ENCODE assay signal across 13 cellular contexts in genomic region chr11:108558222-108558621, GRCh38. TPM values are rescaled to one million over a fixed set of nuclear protein-coding genes. Genes with fewer than 3 reads are reported as not detected.
DNase-seq lines count a peak whose midpoint lies in the region; ATAC-seq and TF ChIP-seq lines count a peak whose summit lies in the region.
"Had no signal": no experiment of that assay in that cellular context is flagged by ENCODE, and none has a peak within 500 bp of the region (broad histone marks: within the 10 kb centered on the region; RNA-seq: fewer than 3 reads in every experiment).

No MANE protein-coding gene starts in this region.

- DNase-seq in foreskin fibroblast, result no peak
- DNase-seq in stimulated activated CD4-positive, alpha-beta T cell treated with anti-CD3 and anti-CD28 coated beads, Interleukin-4, amount 100 ng/mL, for 24 hours, result no peak
- no peak for DNase-seq in HAP-1 (ENCODE audit: low spot score in 2 of 2)
- DNase-seq in upper lobe of right lung, result no peak
- DNase-seq: activated CD8-positive, alpha-beta memory T cell treated with anti-CD3 and anti-CD28 coated beads, Interleukin-2, amount 50 U/mL, for 4 hours; DMS153; NCI-H226; T1000 had no signal

- H3K27me3 ChIP-seq in HAP-1 (ENCODE audit: low read depth) (no peaks in the 10 kb centered on the region), upper lobe of right lung (no peaks in the 10 kb centered on the region)
- H3K27me3 ChIP-seq: tibial nerve had no signal

- no peak overlapping the region for H3K27ac ChIP-seq in upper lobe of right lung
- H3K27ac ChIP-seq: tibial nerve had no signal

- in situ Hi-C loops in HAP-1 (cut with MboI; ENCODE audit: low sequenced_read_pairs), result no loop called here

- ATAC-seq in GM18502 (IDR thresholded peaks at IDR 0.05; ENCODE audit: poor library complexity, unreplicated experiment) (peak; percentile 86), GM19467 (IDR thresholded peaks at IDR 0.05; ENCODE audit: unreplicated experiment) (peak; percentile 61), HG02870 (IDR thresholded peaks at IDR 0.05; ENCODE audit: unreplicated experiment) (peak; percentile 85), HG03575 (IDR thresholded peaks at IDR 0.05; ENCODE audit: extremely low read depth, insufficient number of reproducible peaks, low FRiP score, unreplicated experiment) (peak; percentile 70), upper lobe of right lung (no peak)

- H3K36me3 ChIP-seq in HAP-1 (replicated peaks) (no peaks in the 10 kb centered on the region), upper lobe of right lung (no peaks in the 10 kb centered on the region)
- H3K36me3 ChIP-seq: tibial nerve had no signal

- no peaks in the 10 kb centered on the region for H3K9me3 ChIP-seq in HAP-1
- no peaks in the 10 kb centered on the region for H3K9me3 ChIP-seq in upper lobe of right lung
- H3K9me3 ChIP-seq: tibial nerve had no signal

- TF ChIP-seq CTCF in foreskin fibroblast (IDR thresholded peaks at IDR 0.05; ENCODE audit: low read depth, low read length), result no peak
- TF ChIP-seq CTCF in upper lobe of right lung (IDR thresholded peaks at IDR 0.05), result no peak

- no peak overlapping the region for H3K4me3 ChIP-seq in foreskin fibroblast (ENCODE audit: low read depth in 1 of 2, low read length in 2 of 2)
- no peak overlapping the region for H3K4me3 ChIP-seq in HAP-1
- no peak overlapping the region for H3K4me3 ChIP-seq in upper lobe of right lung
- H3K4me3 ChIP-seq: tibial nerve had no signal

- no peaks in the 10 kb centered on the region for H3K4me1 ChIP-seq in HAP-1
- H3K4me1 ChIP-seq in upper lobe of right lung, result peaks cover 6% of the 10 kb centered on the region

- intact Hi-C loops in upper lobe of right lung (cut with DNase I), result no loop called here

RNA-seq across cellular contexts. Expression of gene EXPH5, which starts 35.3 kb away (rescaled TPM):
- total RNA-seq in upper lobe of right lung, result 30.8 TPM
